1 cellular context compared by ENCODE assay signal in the genomic region with DNA sequence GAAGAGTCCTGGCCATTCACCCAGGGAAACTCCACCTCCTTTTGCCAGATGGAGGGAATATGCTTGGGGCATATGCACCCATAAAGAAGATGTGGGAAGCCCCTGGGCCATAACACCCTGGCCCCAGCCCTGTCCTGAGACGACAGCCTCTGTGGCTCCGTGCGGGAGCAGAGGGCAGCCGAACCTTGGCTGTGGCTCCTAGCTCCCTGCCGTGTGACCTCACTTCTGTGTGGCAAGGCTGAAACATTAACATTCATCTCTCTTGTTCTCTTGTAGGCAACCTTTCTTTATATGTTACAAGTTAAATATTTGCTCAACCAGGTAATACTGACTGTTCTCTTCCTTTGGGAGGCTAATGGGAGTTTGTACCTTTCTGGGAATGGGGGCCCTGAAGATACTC.
TF ChIP-seq lines count a peak whose summit lies in the region.

No MANE protein-coding gene starts in this region.

TF ChIP-seq in HepG2, 621 proteins besides CTCF, POLR2A, EP300 and RAD21 (continued from another document and continues in another):
- TF ChIP-seq ZNF687 (CRISPR knock-in tag; IDR thresholded peaks at IDR 0.05): peak; percentile 86
- TF ChIP-seq ZNF543 (CRISPR knock-in tag; IDR thresholded peaks at IDR 0.05): 0 out of 2 replicates have a peak, but pooled peaks have one; percentile 8
- TF ChIP-seq ZNF563 (CRISPR knock-in tag; IDR thresholded peaks at IDR 0.05): no peak
- peak; percentile 22; the same call in 1 of the 2 replicates for TF ChIP-seq FOSL2 (CRISPR knock-in tag; IDR thresholded peaks at IDR 0.05)
- TF ChIP-seq HNF4A (CRISPR knock-in tag; IDR thresholded peaks at IDR 0.05): peak; percentile 59
- TF ChIP-seq SPEN (CRISPR knock-in tag; IDR thresholded peaks at IDR 0.05; ENCODE audit: low read depth): no peak
- 0 out of 2 replicates have a peak, but pooled peaks have one; percentile 52 for TF ChIP-seq NCOA1 (CRISPR knock-in tag; IDR thresholded peaks at IDR 0.05)
- TF ChIP-seq BCL6 (CRISPR knock-in tag; IDR thresholded peaks at IDR 0.05): peak; percentile 32; the same call in 1 of the 2 replicates
- peak; percentile 57; the same call in 1 of the 2 replicates for TF ChIP-seq SOX5 (CRISPR knock-in tag; IDR thresholded peaks at IDR 0.05; ENCODE audit: borderline replicate concordance)
- no peak for TF ChIP-seq ZNF224 (CRISPR knock-in tag; IDR thresholded peaks at IDR 0.05)
- TF ChIP-seq ARID5B (CRISPR knock-in tag; IDR thresholded peaks at IDR 0.05): peak; percentile 49; the same call in 1 of the 2 replicates
- TF ChIP-seq ZNF572 (CRISPR knock-in tag; IDR thresholded peaks at IDR 0.05): no peak
- no peak for TF ChIP-seq ISX (CRISPR knock-in tag; conservative IDR thresholded peaks at IDR 0.05)
- TF ChIP-seq RXRB (CRISPR knock-in tag; IDR thresholded peaks at IDR 0.05; ENCODE audit: borderline replicate concordance): peak; percentile 27; the same call in 1 of the 2 replicates
- no peak for TF ChIP-seq NONO (IDR thresholded peaks at IDR 0.05)
- no peak for TF ChIP-seq NONO (CRISPR knock-in tag; conservative IDR thresholded peaks at IDR 0.05)
- TF ChIP-seq RNF2 (conservative IDR thresholded peaks at IDR 0.05; ENCODE audit: low read depth): no peak
- no peak for TF ChIP-seq SRSF1 (optimal IDR thresholded peaks at IDR 0.05; ENCODE audit: low read depth, low read length)
- no peak for TF ChIP-seq RBM39 (IDR thresholded peaks at IDR 0.05; ENCODE audit: low read depth, low read length, poor library complexity, severe bottlenecking)
- 0 out of 2 replicates have a peak, but pooled peaks have one; percentile 24 for TF ChIP-seq CREM (IDR thresholded peaks at IDR 0.05)
- no peak for TF ChIP-seq CREM (CRISPR knock-in tag; IDR thresholded peaks at IDR 0.05)
- no peak for TF ChIP-seq FOXP1 (IDR thresholded peaks at IDR 0.05)
- TF ChIP-seq FOXP1 (CRISPR knock-in tag; IDR thresholded peaks at IDR 0.05): peak; percentile 12; the same call in 1 of the 2 replicates
- TF ChIP-seq REL (CRISPR knock-in tag; conservative IDR thresholded peaks at IDR 0.05): no peak
- 0 out of 2 replicates have a peak, but pooled peaks have one; percentile 39 for TF ChIP-seq ZNF670 (CRISPR knock-in tag; IDR thresholded peaks at IDR 0.05; ENCODE audit: borderline replicate concordance)
- TF ChIP-seq FOXA3 (CRISPR knock-in tag; IDR thresholded peaks at IDR 0.05): peak; percentile 48; the same call in 1 of the 2 replicates
- TF ChIP-seq ZFY (CRISPR knock-in tag; IDR thresholded peaks at IDR 0.05): no peak
- peak; percentile 32; the same call in 1 of the 2 replicates for TF ChIP-seq RXRA (CRISPR knock-in tag; IDR thresholded peaks at IDR 0.05)
- no peak for TF ChIP-seq TSC22D2 (CRISPR knock-in tag; IDR thresholded peaks at IDR 0.05; ENCODE audit: borderline replicate concordance)
- no peak for TF ChIP-seq DNMT3B (CRISPR knock-in tag; conservative IDR thresholded peaks at IDR 0.05)
- TF ChIP-seq HNF4G (IDR thresholded peaks at IDR 0.05; ENCODE audit: borderline replicate concordance, low read depth, low read length): no peak
- TF ChIP-seq HNF4G (CRISPR knock-in tag; IDR thresholded peaks at IDR 0.05; ENCODE audit: borderline replicate concordance, low read depth): 0 out of 2 replicates have a peak, but pooled peaks have one; percentile 57
- TF ChIP-seq, protein P1, sequence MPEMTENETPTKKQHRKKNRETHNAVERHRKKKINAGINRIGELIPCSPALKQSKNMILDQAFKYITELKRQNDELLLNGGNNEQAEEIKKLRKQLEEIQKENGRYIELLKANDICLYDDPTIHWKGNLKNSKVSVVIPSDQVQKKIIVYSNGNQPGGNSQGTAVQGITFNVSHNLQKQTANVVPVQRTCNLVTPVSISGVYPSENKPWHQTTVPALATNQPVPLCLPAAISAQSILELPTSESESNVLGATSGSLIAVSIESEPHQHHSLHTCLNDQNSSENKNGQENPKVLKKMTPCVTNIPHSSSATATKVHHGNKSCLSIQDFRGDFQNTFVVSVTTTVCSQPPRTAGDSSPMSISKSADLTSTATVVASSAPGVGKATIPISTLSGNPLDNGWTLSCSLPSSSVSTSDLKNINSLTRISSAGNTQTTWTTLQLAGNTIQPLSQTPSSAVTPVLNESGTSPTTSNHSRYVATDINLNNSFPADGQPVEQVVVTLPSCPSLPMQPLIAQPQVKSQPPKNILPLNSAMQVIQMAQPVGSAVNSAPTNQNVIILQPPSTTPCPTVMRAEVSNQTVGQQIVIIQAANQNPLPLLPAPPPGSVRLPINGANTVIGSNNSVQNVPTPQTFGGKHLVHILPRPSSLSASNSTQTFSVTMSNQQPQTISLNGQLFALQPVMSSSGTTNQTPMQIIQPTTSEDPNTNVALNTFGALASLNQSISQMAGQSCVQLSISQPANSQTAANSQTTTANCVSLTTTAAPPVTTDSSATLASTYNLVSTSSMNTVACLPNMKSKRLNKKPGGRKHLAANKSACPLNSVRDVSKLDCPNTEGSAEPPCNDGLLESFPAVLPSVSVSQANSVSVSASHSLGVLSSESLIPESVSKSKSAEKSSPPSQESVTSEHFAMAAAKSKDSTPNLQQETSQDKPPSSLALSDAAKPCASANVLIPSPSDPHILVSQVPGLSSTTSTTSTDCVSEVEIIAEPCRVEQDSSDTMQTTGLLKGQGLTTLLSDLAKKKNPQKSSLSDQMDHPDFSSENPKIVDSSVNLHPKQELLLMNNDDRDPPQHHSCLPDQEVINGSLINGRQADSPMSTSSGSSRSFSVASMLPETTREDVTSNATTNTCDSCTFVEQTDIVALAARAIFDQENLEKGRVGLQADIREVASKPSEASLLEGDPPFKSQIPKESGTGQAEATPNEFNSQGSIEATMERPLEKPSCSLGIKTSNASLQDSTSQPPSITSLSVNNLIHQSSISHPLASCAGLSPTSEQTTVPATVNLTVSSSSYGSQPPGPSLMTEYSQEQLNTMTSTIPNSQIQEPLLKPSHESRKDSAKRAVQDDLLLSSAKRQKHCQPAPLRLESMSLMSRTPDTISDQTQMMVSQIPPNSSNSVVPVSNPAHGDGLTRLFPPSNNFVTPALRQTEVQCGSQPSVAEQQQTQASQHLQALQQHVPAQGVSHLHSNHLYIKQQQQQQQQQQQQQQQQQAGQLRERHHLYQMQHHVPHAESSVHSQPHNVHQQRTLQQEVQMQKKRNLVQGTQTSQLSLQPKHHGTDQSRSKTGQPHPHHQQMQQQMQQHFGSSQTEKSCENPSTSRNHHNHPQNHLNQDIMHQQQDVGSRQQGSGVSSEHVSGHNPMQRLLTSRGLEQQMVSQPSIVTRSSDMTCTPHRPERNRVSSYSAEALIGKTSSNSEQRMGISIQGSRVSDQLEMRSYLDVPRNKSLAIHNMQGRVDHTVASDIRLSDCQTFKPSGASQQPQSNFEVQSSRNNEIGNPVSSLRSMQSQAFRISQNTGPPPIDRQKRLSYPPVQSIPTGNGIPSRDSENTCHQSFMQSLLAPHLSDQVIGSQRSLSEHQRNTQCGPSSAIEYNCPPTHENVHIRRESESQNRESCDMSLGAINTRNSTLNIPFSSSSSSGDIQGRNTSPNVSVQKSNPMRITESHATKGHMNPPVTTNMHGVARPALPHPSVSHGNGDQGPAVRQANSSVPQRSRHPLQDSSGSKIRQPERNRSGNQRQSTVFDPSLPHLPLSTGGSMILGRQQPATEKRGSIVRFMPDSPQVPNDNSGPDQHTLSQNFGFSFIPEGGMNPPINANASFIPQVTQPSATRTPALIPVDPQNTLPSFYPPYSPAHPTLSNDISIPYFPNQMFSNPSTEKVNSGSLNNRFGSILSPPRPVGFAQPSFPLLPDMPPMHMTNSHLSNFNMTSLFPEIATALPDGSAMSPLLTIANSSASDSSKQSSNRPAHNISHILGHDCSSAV (CRISPR knock-in tag; IDR thresholded peaks at IDR 0.05; ENCODE audit: borderline replicate concordance): no peak
- no peak for TF ChIP-seq NKX3-1 (CRISPR knock-in tag; IDR thresholded peaks at IDR 0.05)
- TF ChIP-seq, protein P2, sequence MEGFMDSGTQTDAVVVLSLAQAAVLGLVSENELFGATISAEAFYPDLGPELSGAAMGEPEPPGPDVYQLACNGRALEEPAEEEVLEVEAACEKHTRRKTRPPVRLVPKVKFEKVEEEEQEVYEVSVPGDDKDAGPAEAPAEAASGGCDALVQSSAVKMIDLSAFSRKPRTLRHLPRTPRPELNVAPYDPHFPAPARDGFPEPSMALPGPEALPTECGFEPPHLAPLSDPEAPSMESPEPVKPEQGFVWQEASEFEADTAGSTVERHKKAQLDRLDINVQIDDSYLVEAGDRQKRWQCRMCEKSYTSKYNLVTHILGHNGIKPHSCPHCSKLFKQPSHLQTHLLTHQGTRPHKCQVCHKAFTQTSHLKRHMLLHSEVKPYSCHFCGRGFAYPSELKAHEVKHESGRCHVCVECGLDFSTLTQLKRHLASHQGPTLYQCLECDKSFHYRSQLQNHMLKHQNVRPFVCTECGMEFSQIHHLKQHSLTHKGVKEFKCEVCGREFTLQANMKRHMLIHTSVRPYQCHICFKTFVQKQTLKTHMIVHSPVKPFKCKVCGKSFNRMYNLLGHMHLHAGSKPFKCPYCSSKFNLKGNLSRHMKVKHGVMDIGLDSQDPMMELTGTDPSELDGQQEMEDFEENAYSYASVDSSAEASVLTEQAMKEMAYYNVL (CRISPR knock-in tag; IDR thresholded peaks at IDR 0.05; ENCODE audit: borderline replicate concordance): peak; percentile 35; the same call in 1 of the 2 replicates
- TF ChIP-seq ZSCAN31 (CRISPR knock-in tag; IDR thresholded peaks at IDR 0.05; ENCODE audit: low read depth): no peak
- TF ChIP-seq ZSCAN25 (CRISPR knock-in tag; IDR thresholded peaks at IDR 0.05): no peak
- TF ChIP-seq ZMAT3 (CRISPR knock-in tag; conservative IDR thresholded peaks at IDR 0.05): no peak
- 0 out of 2 replicates have a peak, but pooled peaks have one; percentile 24 for TF ChIP-seq SKIL (CRISPR knock-in tag; IDR thresholded peaks at IDR 0.05; ENCODE audit: borderline replicate concordance)
- no peak for TF ChIP-seq KLF12 (CRISPR knock-in tag; IDR thresholded peaks at IDR 0.05; ENCODE audit: borderline replicate concordance)
- TF ChIP-seq GATAD2A (CRISPR knock-in tag; IDR thresholded peaks at IDR 0.05): 0 out of 2 replicates have a peak, but pooled peaks have one; percentile 21
- no peak for TF ChIP-seq MED13 (CRISPR knock-in tag; IDR thresholded peaks at IDR 0.05)
- no peak for TF ChIP-seq SOX13 (IDR thresholded peaks at IDR 0.05)
- peak in 1 of 2 experiments; percentile 74; a peak in 2 of 4 replicates for TF ChIP-seq SOX13 (CRISPR knock-in tag; conservative IDR thresholded peaks at IDR 0.05 in 1 of 2, IDR thresholded peaks at IDR 0.05 in 1 of 2)
